10 cellular contexts compared by ENCODE assay signal in genomic region chr19:56806639-56807038, GRCh38. TPM values are rescaled to one million over a fixed set of nuclear protein-coding genes. Genes with fewer than 3 reads are reported as not detected.
"Had no signal": no experiment of that assay in that cellular context is flagged by ENCODE, and none has a peak within 500 bp of the region (broad histone marks: within the 10 kb centered on the region; RNA-seq: fewer than 3 reads in every experiment).

No MANE protein-coding gene starts in this region.

- H3K27me3 Mint-ChIP-seq: IgD-negative memory B cell had no signal

- ATAC-seq: K562 had no signal

- H3K36me3 Mint-ChIP-seq: IgD-negative memory B cell had no signal

- H3K27ac ChIP-seq: HL-60, KMS-11 had no signal

- DNase-seq: IMR-90, KBM-7, KG1 had no signal

- FAIRE-seq: HTR-8/SVneo, K562 had no signal

- H3K4me3 ChIP-seq: K562 had no signal

- H3K4me3 Mint-ChIP-seq: IgD-negative memory B cell had no signal

- H3K9ac ChIP-seq: KMS-11 had no signal

- H3K27ac Mint-ChIP-seq: IgD-negative memory B cell had no signal

- H3K4me1 Mint-ChIP-seq: IgD-negative memory B cell had no signal

- H3K4me2 ChIP-seq: KMS-11 had no signal

RNA-seq across cellular contexts. Expression of gene PEG3, which starts 33.9 kb away (rescaled TPM):
- total RNA-seq: HT-29, HT1080, IMR-90 had no signal
- polyA plus RNA-seq: IgD-negative memory B cell, IMR-90 had no signal

RNA-seq across cellular contexts. Expression of gene ZIM2, which starts 33.9 kb away (rescaled TPM):
- total RNA-seq: HT-29, HT1080, IMR-90, K562 had no signal
- polyA plus RNA-seq: IgD-negative memory B cell, IMR-90, K562 had no signal
